Comparison of ENCODE assay signal across 1 cellular context in the genomic region with DNA sequence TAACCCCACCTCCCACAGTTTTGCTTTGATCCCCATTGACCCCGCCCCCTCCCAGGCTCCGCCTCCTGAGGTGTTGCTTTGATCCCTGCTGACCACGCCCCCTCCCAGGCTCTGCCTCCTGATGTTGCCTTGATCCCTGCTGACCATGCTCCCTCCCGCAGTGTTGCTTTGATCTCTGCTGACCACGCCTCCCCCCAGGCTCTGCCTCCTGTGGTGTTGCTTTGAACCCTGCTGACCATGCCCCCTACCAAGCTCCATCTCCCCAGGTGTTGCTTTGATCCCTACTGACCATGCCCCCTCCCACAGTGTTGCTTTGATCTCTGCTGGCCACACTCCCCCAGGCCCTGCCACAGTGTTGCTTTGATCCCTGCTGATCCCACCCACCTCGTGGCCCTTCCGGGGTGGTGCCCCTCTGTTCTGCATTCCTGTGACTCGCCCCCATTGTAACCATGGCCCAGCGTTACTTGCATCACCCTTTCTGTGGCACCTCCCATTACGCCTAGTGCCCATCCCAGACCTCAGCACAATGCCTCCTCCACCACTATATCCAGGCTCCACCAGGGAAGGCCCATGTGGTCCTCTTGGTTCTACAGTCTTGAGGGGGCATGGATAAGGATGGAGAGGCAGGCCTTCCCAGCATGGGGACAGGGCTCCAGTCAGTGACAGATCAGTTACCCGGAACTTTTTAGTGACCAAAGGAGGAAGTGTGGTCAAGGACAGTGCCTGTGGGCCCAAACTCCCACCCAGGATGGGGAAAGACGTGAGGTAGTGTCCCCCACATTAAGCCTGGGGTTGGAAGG.
TF ChIP-seq lines count a peak whose summit lies in the region.

No MANE protein-coding gene starts in this region.

TF ChIP-seq in HepG2, 621 proteins besides CTCF, POLR2A, EP300 and RAD21 (continued from another document and continues in another):
- TF ChIP-seq ZNF331 (CRISPR knock-in tag; IDR thresholded peaks at IDR 0.05) (peak; percentile 83), ARHGAP35 (CRISPR knock-in tag; IDR thresholded peaks at IDR 0.05; ENCODE audit: borderline replicate concordance) (peak; percentile 69; the same call in 1 of the 2 replicates), ZFP37 (CRISPR knock-in tag; IDR thresholded peaks at IDR 0.05; ENCODE audit: borderline replicate concordance) (no peak), ZNF224 (CRISPR knock-in tag; IDR thresholded peaks at IDR 0.05) (no peak), DNMT1 (CRISPR knock-in tag; IDR thresholded peaks at IDR 0.05) (peak; percentile 51; the same call in 1 of the 2 replicates), ELF4 (CRISPR knock-in tag; IDR thresholded peaks at IDR 0.05; ENCODE audit: borderline replicate concordance) (peak; percentile 90; the same call in 1 of the 2 replicates), ZNF790 (CRISPR knock-in tag; IDR thresholded peaks at IDR 0.05; ENCODE audit: borderline replicate concordance) (no peak), PHB2 (IDR thresholded peaks at IDR 0.05; ENCODE audit: partially characterized antibody) (no peak), IKZF4 (CRISPR knock-in tag; IDR thresholded peaks at IDR 0.05; ENCODE audit: borderline replicate concordance, low read depth, not compliant biosample characterization) (no peak), FOXC1 (CRISPR knock-in tag; IDR thresholded peaks at IDR 0.05; ENCODE audit: borderline replicate concordance) (0 out of 2 replicates have a peak, but pooled peaks have one; percentile 53), MLLT10 (CRISPR knock-in tag; IDR thresholded peaks at IDR 0.05) (no peak), RBFOX2 (IDR thresholded peaks at IDR 0.05; ENCODE audit: low read depth, low read length) (no peak), KLF16 (CRISPR knock-in tag; IDR thresholded peaks at IDR 0.05) (peak in 1 of 2 experiments; percentile 80; a peak in 2 of 4 replicates), FIP1L1 (IDR thresholded peaks at IDR 0.05; ENCODE audit: borderline replicate concordance, insufficient read depth, low read depth, low read length) (peak; percentile 82; the same call in 1 of the 2 replicates), ZBTB21 (CRISPR knock-in tag; IDR thresholded peaks at IDR 0.05) (0 out of 2 replicates have a peak, but pooled peaks have one; percentile 48), ZNF468 (CRISPR knock-in tag; IDR thresholded peaks at IDR 0.05) (0 out of 2 replicates have a peak, but pooled peaks have one; percentile 18), ZNF713 (CRISPR knock-in tag; IDR thresholded peaks at IDR 0.05) (no peak), ZSCAN30 (CRISPR knock-in tag; IDR thresholded peaks at IDR 0.05) (no peak), ZNF570 (CRISPR knock-in tag; IDR thresholded peaks at IDR 0.05; ENCODE audit: borderline replicate concordance) (peak; percentile 67; the same call in 1 of the 2 replicates), ZFP62 (CRISPR knock-in tag; IDR thresholded peaks at IDR 0.05) (no peak), RBM22 (optimal IDR thresholded peaks at IDR 0.05; ENCODE audit: low read length) (no peak), NR2C2 (CRISPR knock-in tag; IDR thresholded peaks at IDR 0.05; ENCODE audit: borderline replicate concordance) (peak; percentile 94), ASH2L (IDR thresholded peaks at IDR 0.05; ENCODE audit: insufficient read length, low read depth, low read length) (peak; percentile 83), U2AF1 (optimal IDR thresholded peaks at IDR 0.05; ENCODE audit: low read depth, low read length) (peak; percentile 97), LCORL (IDR thresholded peaks at IDR 0.05) (no peak), LCORL (CRISPR knock-in tag; IDR thresholded peaks at IDR 0.05) (peak; percentile 98), ZNF263 (CRISPR knock-in tag; IDR thresholded peaks at IDR 0.05) (peak; percentile 54; the same call in 1 of the 2 replicates), ZNF619 (CRISPR knock-in tag; IDR thresholded peaks at IDR 0.05) (peak; percentile 92), NFIB (CRISPR knock-in tag; IDR thresholded peaks at IDR 0.05; ENCODE audit: borderline replicate concordance) (no peak)
- TF ChIP-seq, protein P1, sequence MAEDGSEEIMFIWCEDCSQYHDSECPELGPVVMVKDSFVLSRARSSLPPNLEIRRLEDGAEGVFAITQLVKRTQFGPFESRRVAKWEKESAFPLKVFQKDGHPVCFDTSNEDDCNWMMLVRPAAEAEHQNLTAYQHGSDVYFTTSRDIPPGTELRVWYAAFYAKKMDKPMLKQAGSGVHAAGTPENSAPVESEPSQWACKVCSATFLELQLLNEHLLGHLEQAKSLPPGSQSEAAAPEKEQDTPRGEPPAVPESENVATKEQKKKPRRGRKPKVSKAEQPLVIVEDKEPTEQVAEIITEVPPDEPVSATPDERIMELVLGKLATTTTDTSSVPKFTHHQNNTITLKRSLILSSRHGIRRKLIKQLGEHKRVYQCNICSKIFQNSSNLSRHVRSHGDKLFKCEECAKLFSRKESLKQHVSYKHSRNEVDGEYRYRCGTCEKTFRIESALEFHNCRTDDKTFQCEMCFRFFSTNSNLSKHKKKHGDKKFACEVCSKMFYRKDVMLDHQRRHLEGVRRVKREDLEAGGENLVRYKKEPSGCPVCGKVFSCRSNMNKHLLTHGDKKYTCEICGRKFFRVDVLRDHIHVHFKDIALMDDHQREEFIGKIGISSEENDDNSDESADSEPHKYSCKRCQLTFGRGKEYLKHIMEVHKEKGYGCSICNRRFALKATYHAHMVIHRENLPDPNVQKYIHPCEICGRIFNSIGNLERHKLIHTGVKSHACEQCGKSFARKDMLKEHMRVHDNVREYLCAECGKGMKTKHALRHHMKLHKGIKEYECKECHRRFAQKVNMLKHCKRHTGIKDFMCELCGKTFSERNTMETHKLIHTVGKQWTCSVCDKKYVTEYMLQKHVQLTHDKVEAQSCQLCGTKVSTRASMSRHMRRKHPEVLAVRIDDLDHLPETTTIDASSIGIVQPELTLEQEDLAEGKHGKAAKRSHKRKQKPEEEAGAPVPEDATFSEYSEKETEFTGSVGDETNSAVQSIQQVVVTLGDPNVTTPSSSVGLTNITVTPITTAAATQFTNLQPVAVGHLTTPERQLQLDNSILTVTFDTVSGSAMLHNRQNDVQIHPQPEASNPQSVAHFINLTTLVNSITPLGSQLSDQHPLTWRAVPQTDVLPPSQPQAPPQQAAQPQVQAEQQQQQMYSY (CRISPR knock-in tag; IDR thresholded peaks at IDR 0.05) = no peak
- TF ChIP-seq, protein P2, sequence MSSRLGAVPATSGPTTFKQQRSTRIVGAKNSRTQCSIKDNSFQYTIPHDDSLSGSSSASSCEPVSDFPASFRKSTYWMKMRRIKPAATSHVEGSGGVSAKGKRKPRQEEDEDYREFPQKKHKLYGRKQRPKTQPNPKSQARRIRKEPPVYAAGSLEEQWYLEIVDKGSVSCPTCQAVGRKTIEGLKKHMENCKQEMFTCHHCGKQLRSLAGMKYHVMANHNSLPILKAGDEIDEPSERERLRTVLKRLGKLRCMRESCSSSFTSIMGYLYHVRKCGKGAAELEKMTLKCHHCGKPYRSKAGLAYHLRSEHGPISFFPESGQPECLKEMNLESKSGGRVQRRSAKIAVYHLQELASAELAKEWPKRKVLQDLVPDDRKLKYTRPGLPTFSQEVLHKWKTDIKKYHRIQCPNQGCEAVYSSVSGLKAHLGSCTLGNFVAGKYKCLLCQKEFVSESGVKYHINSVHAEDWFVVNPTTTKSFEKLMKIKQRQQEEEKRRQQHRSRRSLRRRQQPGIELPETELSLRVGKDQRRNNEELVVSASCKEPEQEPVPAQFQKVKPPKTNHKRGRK (CRISPR knock-in tag; IDR thresholded peaks at IDR 0.05) = peak; percentile 59; the same call in 1 of the 2 replicates
- TF ChIP-seq, protein P3, sequence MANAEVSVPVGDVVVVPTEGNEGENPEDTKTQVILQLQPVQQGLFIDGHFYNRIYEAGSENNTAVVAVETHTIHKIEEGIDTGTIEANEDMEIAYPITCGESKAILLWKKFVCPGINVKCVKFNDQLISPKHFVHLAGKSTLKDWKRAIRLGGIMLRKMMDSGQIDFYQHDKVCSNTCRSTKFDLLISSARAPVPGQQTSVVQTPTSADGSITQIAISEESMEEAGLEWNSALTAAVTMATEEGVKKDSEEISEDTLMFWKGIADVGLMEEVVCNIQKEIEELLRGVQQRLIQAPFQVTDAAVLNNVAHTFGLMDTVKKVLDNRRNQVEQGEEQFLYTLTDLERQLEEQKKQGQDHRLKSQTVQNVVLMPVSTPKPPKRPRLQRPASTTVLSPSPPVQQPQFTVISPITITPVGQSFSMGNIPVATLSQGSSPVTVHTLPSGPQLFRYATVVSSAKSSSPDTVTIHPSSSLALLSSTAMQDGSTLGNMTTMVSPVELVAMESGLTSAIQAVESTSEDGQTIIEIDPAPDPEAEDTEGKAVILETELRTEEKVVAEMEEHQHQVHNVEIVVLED (CRISPR knock-in tag; IDR thresholded peaks at IDR 0.05; ENCODE audit: borderline replicate concordance) = peak; percentile 81; the same call in 1 of the 2 replicates
- TF ChIP-seq, protein P4, sequence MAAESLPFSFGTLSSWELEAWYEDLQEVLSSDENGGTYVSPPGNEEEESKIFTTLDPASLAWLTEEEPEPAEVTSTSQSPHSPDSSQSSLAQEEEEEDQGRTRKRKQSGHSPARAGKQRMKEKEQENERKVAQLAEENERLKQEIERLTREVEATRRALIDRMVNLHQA (CRISPR knock-in tag; IDR thresholded peaks at IDR 0.05) = no peak
- TF ChIP-seq, protein P5, sequence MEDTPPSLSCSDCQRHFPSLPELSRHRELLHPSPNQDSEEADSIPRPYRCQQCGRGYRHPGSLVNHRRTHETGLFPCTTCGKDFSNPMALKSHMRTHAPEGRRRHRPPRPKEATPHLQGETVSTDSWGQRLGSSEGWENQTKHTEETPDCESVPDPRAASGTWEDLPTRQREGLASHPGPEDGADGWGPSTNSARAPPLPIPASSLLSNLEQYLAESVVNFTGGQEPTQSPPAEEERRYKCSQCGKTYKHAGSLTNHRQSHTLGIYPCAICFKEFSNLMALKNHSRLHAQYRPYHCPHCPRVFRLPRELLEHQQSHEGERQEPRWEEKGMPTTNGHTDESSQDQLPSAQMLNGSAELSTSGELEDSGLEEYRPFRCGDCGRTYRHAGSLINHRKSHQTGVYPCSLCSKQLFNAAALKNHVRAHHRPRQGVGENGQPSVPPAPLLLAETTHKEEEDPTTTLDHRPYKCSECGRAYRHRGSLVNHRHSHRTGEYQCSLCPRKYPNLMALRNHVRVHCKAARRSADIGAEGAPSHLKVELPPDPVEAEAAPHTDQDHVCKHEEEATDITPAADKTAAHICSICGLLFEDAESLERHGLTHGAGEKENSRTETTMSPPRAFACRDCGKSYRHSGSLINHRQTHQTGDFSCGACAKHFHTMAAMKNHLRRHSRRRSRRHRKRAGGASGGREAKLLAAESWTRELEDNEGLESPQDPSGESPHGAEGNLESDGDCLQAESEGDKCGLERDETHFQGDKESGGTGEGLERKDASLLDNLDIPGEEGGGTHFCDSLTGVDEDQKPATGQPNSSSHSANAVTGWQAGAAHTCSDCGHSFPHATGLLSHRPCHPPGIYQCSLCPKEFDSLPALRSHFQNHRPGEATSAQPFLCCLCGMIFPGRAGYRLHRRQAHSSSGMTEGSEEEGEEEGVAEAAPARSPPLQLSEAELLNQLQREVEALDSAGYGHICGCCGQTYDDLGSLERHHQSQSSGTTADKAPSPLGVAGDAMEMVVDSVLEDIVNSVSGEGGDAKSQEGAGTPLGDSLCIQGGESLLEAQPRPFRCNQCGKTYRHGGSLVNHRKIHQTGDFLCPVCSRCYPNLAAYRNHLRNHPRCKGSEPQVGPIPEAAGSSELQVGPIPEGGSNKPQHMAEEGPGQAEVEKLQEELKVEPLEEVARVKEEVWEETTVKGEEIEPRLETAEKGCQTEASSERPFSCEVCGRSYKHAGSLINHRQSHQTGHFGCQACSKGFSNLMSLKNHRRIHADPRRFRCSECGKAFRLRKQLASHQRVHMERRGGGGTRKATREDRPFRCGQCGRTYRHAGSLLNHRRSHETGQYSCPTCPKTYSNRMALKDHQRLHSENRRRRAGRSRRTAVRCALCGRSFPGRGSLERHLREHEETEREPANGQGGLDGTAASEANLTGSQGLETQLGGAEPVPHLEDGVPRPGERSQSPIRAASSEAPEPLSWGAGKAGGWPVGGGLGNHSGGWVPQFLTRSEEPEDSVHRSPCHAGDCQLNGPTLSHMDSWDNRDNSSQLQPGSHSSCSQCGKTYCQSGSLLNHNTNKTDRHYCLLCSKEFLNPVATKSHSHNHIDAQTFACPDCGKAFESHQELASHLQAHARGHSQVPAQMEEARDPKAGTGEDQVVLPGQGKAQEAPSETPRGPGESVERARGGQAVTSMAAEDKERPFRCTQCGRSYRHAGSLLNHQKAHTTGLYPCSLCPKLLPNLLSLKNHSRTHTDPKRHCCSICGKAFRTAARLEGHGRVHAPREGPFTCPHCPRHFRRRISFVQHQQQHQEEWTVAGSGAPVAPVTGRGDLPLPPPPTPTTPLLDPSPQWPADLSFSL (CRISPR knock-in tag; IDR thresholded peaks at IDR 0.05) = no peak
- TF ChIP-seq, protein P6, sequence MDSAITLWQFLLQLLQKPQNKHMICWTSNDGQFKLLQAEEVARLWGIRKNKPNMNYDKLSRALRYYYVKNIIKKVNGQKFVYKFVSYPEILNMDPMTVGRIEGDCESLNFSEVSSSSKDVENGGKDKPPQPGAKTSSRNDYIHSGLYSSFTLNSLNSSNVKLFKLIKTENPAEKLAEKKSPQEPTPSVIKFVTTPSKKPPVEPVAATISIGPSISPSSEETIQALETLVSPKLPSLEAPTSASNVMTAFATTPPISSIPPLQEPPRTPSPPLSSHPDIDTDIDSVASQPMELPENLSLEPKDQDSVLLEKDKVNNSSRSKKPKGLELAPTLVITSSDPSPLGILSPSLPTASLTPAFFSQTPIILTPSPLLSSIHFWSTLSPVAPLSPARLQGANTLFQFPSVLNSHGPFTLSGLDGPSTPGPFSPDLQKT (CRISPR knock-in tag; IDR thresholded peaks at IDR 0.05; ENCODE audit: borderline replicate concordance) = no peak
- TF ChIP-seq, protein P7, sequence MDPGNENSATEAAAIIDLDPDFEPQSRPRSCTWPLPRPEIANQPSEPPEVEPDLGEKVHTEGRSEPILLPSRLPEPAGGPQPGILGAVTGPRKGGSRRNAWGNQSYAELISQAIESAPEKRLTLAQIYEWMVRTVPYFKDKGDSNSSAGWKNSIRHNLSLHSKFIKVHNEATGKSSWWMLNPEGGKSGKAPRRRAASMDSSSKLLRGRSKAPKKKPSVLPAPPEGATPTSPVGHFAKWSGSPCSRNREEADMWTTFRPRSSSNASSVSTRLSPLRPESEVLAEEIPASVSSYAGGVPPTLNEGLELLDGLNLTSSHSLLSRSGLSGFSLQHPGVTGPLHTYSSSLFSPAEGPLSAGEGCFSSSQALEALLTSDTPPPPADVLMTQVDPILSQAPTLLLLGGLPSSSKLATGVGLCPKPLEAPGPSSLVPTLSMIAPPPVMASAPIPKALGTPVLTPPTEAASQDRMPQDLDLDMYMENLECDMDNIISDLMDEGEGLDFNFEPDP (CRISPR knock-in tag; conservative IDR thresholded peaks at IDR 0.05) = no peak
- TF ChIP-seq, protein P8, sequence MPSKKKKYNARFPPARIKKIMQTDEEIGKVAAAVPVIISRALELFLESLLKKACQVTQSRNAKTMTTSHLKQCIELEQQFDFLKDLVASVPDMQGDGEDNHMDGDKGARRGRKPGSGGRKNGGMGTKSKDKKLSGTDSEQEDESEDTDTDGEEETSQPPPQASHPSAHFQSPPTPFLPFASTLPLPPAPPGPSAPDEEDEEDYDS (CRISPR knock-in tag; IDR thresholded peaks at IDR 0.05) = peak; percentile 5; the same call in 1 of the 2 replicates
- TF ChIP-seq, protein P9, sequence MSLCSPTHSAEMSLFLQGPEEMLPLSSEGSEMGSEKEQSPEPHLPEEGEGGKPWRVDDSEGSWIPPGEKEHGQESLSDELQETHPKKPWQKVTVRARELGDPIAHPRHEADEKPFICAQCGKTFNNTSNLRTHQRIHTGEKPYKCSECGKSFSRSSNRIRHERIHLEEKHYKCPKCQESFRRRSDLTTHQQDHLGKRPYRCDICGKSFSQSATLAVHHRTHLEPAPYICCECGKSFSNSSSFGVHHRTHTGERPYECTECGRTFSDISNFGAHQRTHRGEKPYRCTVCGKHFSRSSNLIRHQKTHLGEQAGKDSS (CRISPR knock-in tag; IDR thresholded peaks at IDR 0.05; ENCODE audit: borderline replicate concordance, low read depth) = peak; percentile 96
